In genomic region chr5:142426676-142427364, GRCh38 we compare ENCODE assay signal across 11 cellular contexts.
DNase-seq lines count a peak whose midpoint lies in the region; ATAC-seq and TF ChIP-seq lines count a peak whose summit lies in the region.
"Had no signal": no experiment of that assay in that cellular context is flagged by ENCODE, and none has a peak within 500 bp of the region (broad histone marks: within the 10 kb centered on the region; RNA-seq: fewer than 3 reads in every experiment).

No MANE protein-coding gene starts in this region.

- peak overlapping the region; percentile 0 for H3K4me2 ChIP-seq in H9 (ENCODE audit: insufficient read depth, insufficient read length, low read length)

- H3K4me3 ChIP-seq in heart right ventricle: peak overlapping the region in 1 of 10 donors; percentile 18

- H2BK5ac ChIP-seq in H9 (ENCODE audit: insufficient read length, low read length): no peak overlapping the region

- no peak overlapping the region for H2BK120ac ChIP-seq in H9 (ENCODE audit: low read depth, low read length, poor library complexity, severe bottlenecking)

- H2BK15ac ChIP-seq in H9 (ENCODE audit: low read depth, low read length): no peak overlapping the region

- no peak overlapping the region for H2BK20ac ChIP-seq in H9 (ENCODE audit: low read depth, low read length, poor library complexity, severe bottlenecking)

- H3K4ac ChIP-seq in H9 (ENCODE audit: low read depth, low read length): no peak overlapping the region

- H3K27ac ChIP-seq in H9 (ENCODE audit: insufficient read length, low read depth, low read length): no peak overlapping the region
- peak overlapping the region in 9 of 10 donors; percentile 35 to 76 (median 64) for H3K27ac ChIP-seq in heart right ventricle
- H3K27ac ChIP-seq: epithelial cell of prostate had no signal

- H2AFZ ChIP-seq in H9 (ENCODE audit: low read length): no peak overlapping the region

- H4K91ac ChIP-seq in H9 (ENCODE audit: insufficient read length, low read depth, low read length): no peak overlapping the region

- H3K9me3 ChIP-seq in H9 (ENCODE audit: control insufficient read depth, low read depth, low read length) (no peaks in the 10 kb centered on the region), heart right ventricle (no peaks in the 10 kb centered on the region)

- CTCF ChIA-PET in activated CD8-positive, alpha-beta T cell treated with anti-CD3 and anti-CD28 coated beads for 36 hours (lab: Charles Lee): interaction anchor here (0.8 kb wide), 1 partner anchor 102 kb away, joined by 3 read pairs; the partner anchor contains the start of gene SPRY4

- no peak overlapping the region for H3K9ac ChIP-seq in H9 (ENCODE audit: extremely low read depth, insufficient read length, low read length)

- no peaks in the 10 kb centered on the region for H3K23me2 ChIP-seq in H9 (ENCODE audit: insufficient read length, low read depth, low read length, poor library complexity, severe bottlenecking)

- H3K18ac ChIP-seq in H9 (ENCODE audit: insufficient read length, low read depth, low read length): no peak overlapping the region

- no peak overlapping the region for H3K56ac ChIP-seq in H9 (ENCODE audit: insufficient read length, low read depth, low read length)

- peaks cover 22 to 25% of the 10 kb centered on the region in 2 experiments for H3K4me1 Mint-ChIP-seq in H9
- peaks cover 25% of the 10 kb centered on the region for H3K4me1 Mint-ChIP-seq in activated CD8-positive, alpha-beta T cell treated with anti-CD3 and anti-CD28 coated beads for 36 hours (ENCODE audit: low read depth)

- H4K20me1 ChIP-seq in H9 (ENCODE audit: control insufficient read depth, insufficient read depth, insufficient read length): no peaks in the 10 kb centered on the region

- no peaks in the 10 kb centered on the region for H3K79me1 ChIP-seq in H9 (ENCODE audit: insufficient read depth, low read depth, low read length, poor library complexity, severe bottlenecking)

- peak overlapping the region in 1 of 2 experiments; percentile 56; a peak in 2 of 5 replicates for H3K4me3 Mint-ChIP-seq in H9
- H3K4me3 Mint-ChIP-seq in activated CD8-positive, alpha-beta T cell treated with anti-CD3 and anti-CD28 coated beads for 36 hours: no peak overlapping the region

- H3K23ac ChIP-seq in H9 (ENCODE audit: insufficient read length, low read depth, low read length): no peak overlapping the region

- intact Hi-C loops in activated CD8-positive, alpha-beta T cell treated with anti-CD3 and anti-CD28 coated beads for 36 hours (cut with micrococcal nuclease): no loop called here
- intact Hi-C loops in heart right ventricle (cut with DNase I): loop anchor here in 6 of 10 donors (5.0 to 10.0 kb wide), 4 partner anchors 65 to 118 kb away; no protein-coding TSS in a partner anchor

- no peak overlapping the region for H4K8ac ChIP-seq in H9 (replicated peaks; ENCODE audit: insufficient read length, low read depth, low read length)

- peaks cover 8% of the 10 kb centered on the region; the same call in 1 of the 2 replicates for H3K4me1 ChIP-seq in H9 (ENCODE audit: insufficient read depth, low read length)
- H3K4me1 ChIP-seq in heart right ventricle: peaks cover 5 to 55% (median 30%) of the 10 kb centered on the region in 9 donors

- ATAC-seq in activated CD8-positive, alpha-beta T cell treated with anti-CD3 and anti-CD28 coated beads for 36 hours: peak; percentile 29
- peak in 6 of 8 donors; percentile 23 to 81 (median 58) for ATAC-seq in heart right ventricle
- ATAC-seq: Panc1 had no signal

- no peak overlapping the region for H2AK5ac ChIP-seq in H9 (ENCODE audit: insufficient read length, low read length)

- H4K5ac ChIP-seq in H9 (ENCODE audit: insufficient read length, low read depth, low read length): no peak overlapping the region

- no peak overlapping the region for H3K14ac ChIP-seq in H9 (ENCODE audit: insufficient read depth, low read length)

- no peaks in the 10 kb centered on the region for H3K9me3 Mint-ChIP-seq in H9
- peaks cover 11% of the 10 kb centered on the region for H3K9me3 Mint-ChIP-seq in activated CD8-positive, alpha-beta T cell treated with anti-CD3 and anti-CD28 coated beads for 36 hours

- TF ChIP-seq CTCF in H9 (conservative IDR thresholded peaks at IDR 0.05): no peak
- TF ChIP-seq CTCF in activated CD8-positive, alpha-beta T cell treated with anti-CD3 and anti-CD28 coated beads for 36 hours (IDR thresholded peaks at IDR 0.05): no peak
- no peak for TF ChIP-seq CTCF in heart right ventricle (IDR thresholded peaks at IDR 0.05)

- no peaks in the 10 kb centered on the region for H3K27me3 Mint-ChIP-seq in H9 (ENCODE audit: low read depth)
- no peaks in the 10 kb centered on the region for H3K27me3 Mint-ChIP-seq in activated CD8-positive, alpha-beta T cell treated with anti-CD3 and anti-CD28 coated beads for 36 hours

- H3T11ph ChIP-seq in H9 (ENCODE audit: low read length): no peak overlapping the region

- H3K36me3 Mint-ChIP-seq in H9 (ENCODE audit: insufficient read depth in 1 of 3, low read depth in 3 of 3): no peaks in the 10 kb centered on the region; a peak in 1 of 7 replicates
- no peaks in the 10 kb centered on the region for H3K36me3 Mint-ChIP-seq in activated CD8-positive, alpha-beta T cell treated with anti-CD3 and anti-CD28 coated beads for 36 hours (ENCODE audit: low read depth)

- WGBS in H9 (ENCODE audit: extremely low coverage, insufficient read length, low lambda C conversion rate): no CpG with 5 or more reads among the region's 14 CpGs
- 47 to 59% methylated on average over 14 of the region's 14 CpGs for WGBS in heart right ventricle, 2 donors

- H2BK12ac ChIP-seq in H9 (ENCODE audit: insufficient read length, low read depth, low read length): no peak overlapping the region

- DNase-seq in H9 (no peak), heart right ventricle (peak in 1 of 2 donors; percentile 44), pulmonary artery endothelial cell (ENCODE audit: low read depth, low spot score) (peak; percentile 60), UCSD-AML1 (lab: John Stamatoyannopoulos, UW; ENCODE audit: unreplicated experiment) (no peak), NCI-H226 (no peak), NCI-H1417 (lab: John Stamatoyannopoulos, UW) (no peak)
- no peak for DNase-seq in activated CD8-positive, alpha-beta T cell treated with anti-CD3 and anti-CD28 coated beads for 36 hours
- DNase-seq in activated effector memory CD4-positive, alpha-beta T cell treated with Interleukin-2 at 50 U/mL for 16 hours: no peak
- DNase-seq: NCI-H2029 had no signal

- H3K27me3 ChIP-seq in H9 (ENCODE audit: insufficient read depth, low read length) (no peaks in the 10 kb centered on the region), heart right ventricle (no peaks in the 10 kb centered on the region)

- no peaks in the 10 kb centered on the region for H3K36me3 ChIP-seq in heart right ventricle

- H3K79me2 ChIP-seq in H9 (ENCODE audit: insufficient read depth, low read length): no peaks in the 10 kb centered on the region

- POLR2A ChIA-PET in activated CD8-positive, alpha-beta T cell treated with anti-CD3 and anti-CD28 coated beads for 36 hours (lab: Charles Lee): no interaction called here

- H3K27ac Mint-ChIP-seq in H9: peak overlapping the region in 2 of 3 experiments; percentile 76 to 93; a peak in 3 of 7 replicates
- H3K27ac Mint-ChIP-seq in activated CD8-positive, alpha-beta T cell treated with anti-CD3 and anti-CD28 coated beads for 36 hours: peak overlapping the region; percentile 63
